11 cellular contexts compared by ENCODE assay signal in genomic region chr9:35798658-35799366, GRCh38. TPM values are rescaled to one million over a fixed set of nuclear protein-coding genes. Genes with fewer than 3 reads are reported as not detected.
DNase-seq lines count a peak whose midpoint lies in the region; ATAC-seq and TF ChIP-seq lines count a peak whose summit lies in the region.
"Had no signal": no experiment of that assay in that cellular context is flagged by ENCODE, and none has a peak within 500 bp of the region (broad histone marks: within the 10 kb centered on the region; RNA-seq: fewer than 3 reads in every experiment).

No MANE protein-coding gene starts in this region.

- no peaks in the 10 kb centered on the region for H3K27me3 Mint-ChIP-seq in naive thymus-derived CD4-positive, alpha-beta T cell
- H3K27me3 Mint-ChIP-seq: IgD-negative memory B cell had no signal

- H3K9me3 ChIP-seq in naive thymus-derived CD4-positive, alpha-beta T cell (ENCODE audit: control insufficient read depth in 2 of 3, low read length in 3 of 3) = no peaks in the 10 kb centered on the region
- H3K9me3 ChIP-seq in aorta (ENCODE audit: control insufficient read depth, low read length) = no peaks in the 10 kb centered on the region

- H3K4me1 Mint-ChIP-seq in naive thymus-derived CD4-positive, alpha-beta T cell = peaks cover 4 to 21% (median 7%) of the 10 kb centered on the region in 7 donors

- H3K36me3 Mint-ChIP-seq in activated naive CD4-positive, alpha-beta T cell treated with anti-CD3 and anti-CD28 coated beads, Interleukin-2, amount 50 U/mL, for 72 hours = no peaks in the 10 kb centered on the region
- peaks cover 6 to 42% (median 14%) of the 10 kb centered on the region in 5 donors for H3K36me3 Mint-ChIP-seq in naive thymus-derived CD4-positive, alpha-beta T cell

- intact Hi-C loops in naive thymus-derived CD4-positive, alpha-beta T cell (cut with micrococcal nuclease) = no loop called here
- intact Hi-C loops in aorta (cut with DNase I) = loop anchor here in 1 of 2 donors (10.0 kb wide), 1 partner anchor 226 kb away; no protein-coding TSS in a partner anchor
- intact Hi-C loops in posterior vena cava (cut with DNase I) = no loop called here

- no peaks in the 10 kb centered on the region for H3K9me3 Mint-ChIP-seq in activated naive CD4-positive, alpha-beta T cell treated with anti-CD3 and anti-CD28 coated beads, Interleukin-2, amount 50 U/mL, for 72 hours
- no peaks in the 10 kb centered on the region for H3K9me3 Mint-ChIP-seq in naive thymus-derived CD4-positive, alpha-beta T cell
- H3K9me3 Mint-ChIP-seq: IgD-negative memory B cell had no signal

- H3K27ac ChIP-seq in naive thymus-derived CD4-positive, alpha-beta T cell (ENCODE audit: low read depth, low read length) = no peak overlapping the region
- H3K27ac ChIP-seq in aorta (ENCODE audit: low read depth in 1 of 2, low read length in 2 of 2) = peak overlapping the region in 1 of 2 donors; percentile 30
- H3K27ac ChIP-seq: parathyroid adenoma had no signal

- H3K4me3 Mint-ChIP-seq in naive thymus-derived CD4-positive, alpha-beta T cell = no peak overlapping the region
- H3K4me3 Mint-ChIP-seq: IgD-negative memory B cell had no signal

- peak; percentile 62 for ATAC-seq in HG03432 (IDR thresholded peaks at IDR 0.05; ENCODE audit: unreplicated experiment)
- ATAC-seq in activated naive CD4-positive, alpha-beta T cell treated with anti-CD3 and anti-CD28 coated beads, Interleukin-2, amount 50 U/mL, for 72 hours = peak; percentile 98 to 99
- ATAC-seq in naive thymus-derived CD4-positive, alpha-beta T cell = peak; percentile 22
- no peak for ATAC-seq in aorta (ENCODE audit: low FRiP score)

- H3K27ac Mint-ChIP-seq in activated naive CD4-positive, alpha-beta T cell treated with anti-CD3 and anti-CD28 coated beads, Interleukin-2, amount 50 U/mL, for 72 hours = peak overlapping the region; percentile 44 to 75
- peak overlapping the region in 2 of 9 donors; percentile 9 to 14 for H3K27ac Mint-ChIP-seq in naive thymus-derived CD4-positive, alpha-beta T cell
- H3K27ac Mint-ChIP-seq: IgD-negative memory B cell had no signal

- POLR2A ChIA-PET in naive thymus-derived CD4-positive, alpha-beta T cell (lab: Charles Lee) = no interaction called here

- DNase-seq in Caki2 (ENCODE audit: low read depth) = peak; percentile 76
- DNase-seq in activated naive CD4-positive, alpha-beta T cell treated with anti-CD3 and anti-CD28 coated beads, Interleukin-2, amount 50 U/mL, for 72 hours (ENCODE audit: low spot score in 2 of 2) = peak in 1 of 2 donors; percentile 29
- peak in 1 of 9 donors; percentile 33 for DNase-seq in naive thymus-derived CD4-positive, alpha-beta T cell
- DNase-seq in GDM1 (lab: John Stamatoyannopoulos, UW) = no peak
- DNase-seq in aorta = no peak
- no peak for DNase-seq in posterior vena cava (ENCODE audit: low spot score)
- DNase-seq in GM13976 (ENCODE audit: low spot score) = no peak

- peaks cover 0 to 39% (median 0%) of the 10 kb centered on the region in 3 experiments for H3K36me3 ChIP-seq in naive thymus-derived CD4-positive, alpha-beta T cell (ENCODE audit: control insufficient read depth in 2 of 3, insufficient read depth in 3 of 3, low read length in 3 of 3)
- peaks cover 2 to 7% of the 10 kb centered on the region in 2 donors for H3K36me3 ChIP-seq in aorta (ENCODE audit: control insufficient read depth in 1 of 2, insufficient read depth in 2 of 2, low read length in 1 of 2)

- H3K4me1 ChIP-seq in naive thymus-derived CD4-positive, alpha-beta T cell (ENCODE audit: control insufficient read depth in 2 of 2, insufficient read depth in 2 of 2, low read length in 2 of 2) = no peaks in the 10 kb centered on the region
- H3K4me1 ChIP-seq in aorta (ENCODE audit: control insufficient read depth in 1 of 2, insufficient read depth in 2 of 2, low read length in 2 of 2) = no peaks in the 10 kb centered on the region
- H3K4me1 ChIP-seq: parathyroid adenoma had no signal

- no peak for TF ChIP-seq CTCF in GM13976 (IDR thresholded peaks at IDR 0.05; ENCODE audit: borderline replicate concordance, control extremely low read depth, extremely low read depth, insufficient read depth, missing control alignments)

- in situ Hi-C loops in Caki2 (cut with HindIII; ENCODE audit: low pct_unique_long_range_greater_than_20kb, low sequenced_read_pairs) = no loop called here
- in situ Hi-C loops in GM13976 (cut with MboI; ENCODE audit: low sequenced_read_pairs, unreplicated experiment) = no loop called here

- no peak overlapping the region for H3K4me3 ChIP-seq in naive thymus-derived CD4-positive, alpha-beta T cell (ENCODE audit: low read length)
- H3K4me3 ChIP-seq in aorta (ENCODE audit: low read length in 2 of 2) = no peak overlapping the region

- no peaks in the 10 kb centered on the region for H3K27me3 ChIP-seq in naive thymus-derived CD4-positive, alpha-beta T cell (ENCODE audit: control insufficient read depth in 2 of 2, insufficient read depth in 2 of 2, low read length in 2 of 2)
- H3K27me3 ChIP-seq in aorta (ENCODE audit: control insufficient read depth in 1 of 2, insufficient read depth in 2 of 2, low read length in 1 of 2) = no peaks in the 10 kb centered on the region

- 86 to 90% methylated on average over 4 of the region's 4 CpGs for WGBS in aorta, 2 donors

- CTCF ChIA-PET in naive thymus-derived CD4-positive, alpha-beta T cell (lab: Charles Lee) = interaction anchor here (1.3 to 1.6 kb wide), 2 partner anchors 9 to 27 kb away, joined by 4 read pairs; no protein-coding TSS in a partner anchor

RNA-seq across cellular contexts. Expression of gene NPR2, which starts 7.4 kb away (rescaled TPM):
- total RNA-seq in Caki2 (2014; rRNA removed; shearing (Covaris generic); ENCODE audit: low replicate concordance) = 2.0 TPM in 1 of 2 replicates, not detected in the other
- total RNA-seq in activated naive CD4-positive, alpha-beta T cell treated with anti-CD3 and anti-CD28 coated beads, Interleukin-2, amount 50 U/mL, for 72 hours = 10 to 100 TPM in 1 of 2 donors, 1 to 10 TPM in 1; 6.8 to 16.2 TPM
- total RNA-seq in naive thymus-derived CD4-positive, alpha-beta T cell = 10 to 100 TPM in 3 of 5 experiments, 1 to 10 TPM in 2; 3.1 to 22.2 (median 11.2) TPM
- 1 to 10 TPM; 1.0 to 1.2 TPM for polyA plus RNA-seq in naive thymus-derived CD4-positive, alpha-beta T cell
- total RNA-seq in aorta = 10 to 100 TPM; 39.7 to 45.6 TPM
- 10 to 100 TPM; 13.3 to 85.0 TPM for polyA plus RNA-seq in aorta
- total RNA-seq in posterior vena cava = 10 to 100 TPM; 27.4 to 47.1 TPM

RNA-seq across cellular contexts. Expression of gene SPAG8, which starts 13.2 kb away (rescaled TPM):
- total RNA-seq in Caki2 (2014; rRNA removed; shearing (Covaris generic); ENCODE audit: low replicate concordance) = 0.24 TPM in 1 of 2 replicates, not detected in the other
- 1 to 10 TPM; 1.0 to 1.3 TPM for total RNA-seq in activated naive CD4-positive, alpha-beta T cell treated with anti-CD3 and anti-CD28 coated beads, Interleukin-2, amount 50 U/mL, for 72 hours
- 1 to 10 TPM; 2.1 to 9.1 (median 3.2) TPM for total RNA-seq in naive thymus-derived CD4-positive, alpha-beta T cell
- polyA plus RNA-seq in naive thymus-derived CD4-positive, alpha-beta T cell = 1 to 10 TPM; 1.2 to 1.9 TPM
- total RNA-seq in aorta (1 to 10 TPM in 1 of 2 donors, under 1 TPM in 1; 0.71 to 3.0 TPM), posterior vena cava (1 to 10 TPM in 1 of 2 donors, under 1 TPM in 1; 0.76 to 3.1 TPM)
- 1 to 10 TPM in 1 of 2 donors, not detected in 1; 4.4 TPM for polyA plus RNA-seq in aorta

RNA-seq across cellular contexts. Expression of gene HINT2, which starts 16.0 kb away (rescaled TPM):
- 21.5 and 75.0 TPM in 2 replicates for total RNA-seq in Caki2 (2014; rRNA removed; shearing (Covaris generic); ENCODE audit: low replicate concordance)
- total RNA-seq in activated naive CD4-positive, alpha-beta T cell treated with anti-CD3 and anti-CD28 coated beads, Interleukin-2, amount 50 U/mL, for 72 hours = 10 to 100 TPM; 27.2 to 51.8 TPM
- 10 to 100 TPM; 14.3 to 50.7 (median 22.2) TPM for total RNA-seq in naive thymus-derived CD4-positive, alpha-beta T cell
- 10 to 100 TPM; 63.5 to 74.5 TPM for polyA plus RNA-seq in naive thymus-derived CD4-positive, alpha-beta T cell
- total RNA-seq in aorta = 10 to 100 TPM; 21.3 to 26.0 TPM
- polyA plus RNA-seq in aorta = 10 to 100 TPM; 34.8 to 61.5 TPM
- total RNA-seq in posterior vena cava = 10 to 100 TPM; 20.0 to 26.8 TPM

RNA-seq across cellular contexts. Expression of gene FAM221B, which starts 29.7 kb away (rescaled TPM):
- not detected in 2 replicates for total RNA-seq in Caki2 (2014; rRNA removed; shearing (Covaris generic); ENCODE audit: low replicate concordance)
- not detected for total RNA-seq in activated naive CD4-positive, alpha-beta T cell treated with anti-CD3 and anti-CD28 coated beads, Interleukin-2, amount 50 U/mL, for 72 hours
- under 1 TPM in 1 of 5 experiments, not detected in 4; 0.32 TPM for total RNA-seq in naive thymus-derived CD4-positive, alpha-beta T cell
- polyA plus RNA-seq in naive thymus-derived CD4-positive, alpha-beta T cell = not detected
- total RNA-seq in aorta (not detected), posterior vena cava (not detected)
- polyA plus RNA-seq in aorta = under 1 TPM in 1 of 2 donors, not detected in 1; 0.13 TPM
- total RNA-seq: T-helper 2 cell treated with Interferon-gamma antibody and Interleukin-4, amounts not matched to agents 100 ng/mL and 5 ng/mL, for 36 hours had no signal
- polyA plus RNA-seq: IgD-negative memory B cell had no signal

RNA-seq across cellular contexts. Expression of gene TMEM8B, which starts 30.2 kb away (rescaled TPM):
- 0.38 and 1.5 TPM in 2 replicates for total RNA-seq in Caki2 (2014; rRNA removed; shearing (Covaris generic); ENCODE audit: low replicate concordance)
- total RNA-seq in activated naive CD4-positive, alpha-beta T cell treated with anti-CD3 and anti-CD28 coated beads, Interleukin-2, amount 50 U/mL, for 72 hours = 10 to 100 TPM in 1 of 2 donors, 1 to 10 TPM in 1; 4.0 to 11.2 TPM
- total RNA-seq in naive thymus-derived CD4-positive, alpha-beta T cell = 10 to 100 TPM in 4 of 5 experiments, 1 to 10 TPM in 1; 3.9 to 11.6 (median 10.6) TPM
- polyA plus RNA-seq in naive thymus-derived CD4-positive, alpha-beta T cell = 1 to 10 TPM; 3.0 to 3.5 TPM
- total RNA-seq in aorta (10 to 100 TPM; 16.3 to 20.8 TPM), posterior vena cava (10 to 100 TPM; 16.1 to 18.5 TPM)
- 10 to 100 TPM in 1 of 2 donors, 1 to 10 TPM in 1; 6.8 to 31.2 TPM for polyA plus RNA-seq in aorta
